11 cellular contexts compared by ENCODE assay signal in the genomic region with DNA sequence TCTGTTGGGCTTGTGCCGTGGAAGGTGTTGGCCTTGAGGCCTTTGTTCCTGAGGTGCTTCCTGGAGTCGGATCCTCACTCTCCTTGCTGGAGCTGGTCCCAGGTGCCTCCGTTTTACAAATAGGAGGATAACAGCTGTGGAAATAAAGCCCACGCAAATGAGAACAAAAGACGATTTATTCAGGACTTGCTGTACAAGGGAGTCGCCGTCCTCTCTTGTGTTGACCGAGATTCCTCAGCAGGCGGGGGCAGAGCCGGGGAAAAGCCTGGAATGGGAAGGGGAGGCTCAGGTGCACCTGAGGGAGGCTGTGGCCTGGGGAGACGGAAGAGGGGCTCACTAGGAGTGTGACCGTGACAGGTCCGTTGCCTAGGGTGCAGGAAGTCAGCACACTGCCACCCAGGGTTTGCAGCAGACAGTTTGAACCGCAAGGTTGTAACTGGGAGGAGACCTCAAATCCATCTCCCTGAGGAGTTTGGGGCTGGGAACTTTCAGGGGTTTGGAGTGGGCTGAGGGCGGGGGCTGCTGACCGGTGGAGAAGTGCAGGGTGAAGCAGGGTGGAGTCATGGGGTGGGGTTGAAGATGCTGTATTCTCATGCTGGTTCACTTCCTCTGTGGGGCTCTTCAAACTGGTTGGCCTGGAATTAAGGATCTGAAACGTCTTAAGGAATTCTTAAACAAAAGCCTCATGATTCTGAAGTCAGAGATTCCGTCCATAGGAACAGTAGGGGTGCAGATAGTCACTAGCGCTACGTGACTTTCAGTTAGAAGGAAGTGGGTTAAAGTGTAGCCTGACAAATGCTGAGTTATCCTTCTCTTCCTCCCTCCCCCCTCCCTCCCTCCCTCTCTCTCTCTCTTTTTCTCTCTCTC. TPM values are rescaled to one million over a fixed set of nuclear protein-coding genes. Genes with fewer than 3 reads are reported as not detected.
A peak's percentile ranks its signal among the peaks of the same experiment; 100 is the strongest.
DNase-seq lines count a peak whose midpoint lies in the region; ATAC-seq and TF ChIP-seq lines count a peak whose summit lies in the region.
"Had no signal": no experiment of that assay in that cellular context is flagged by ENCODE, and none has a peak within 500 bp of the region (broad histone marks: within the 10 kb centered on the region; RNA-seq: fewer than 3 reads in every experiment).

No MANE protein-coding gene starts in this region.

- peak overlapping the region; percentile 100 for H3K27ac ChIP-seq in PC-3 (ENCODE audit: low read length)
- no peak overlapping the region for H3K27ac ChIP-seq in thyroid gland
- H3K27ac ChIP-seq: 22Rv1, VCaP had no signal

- H3K4me1 ChIP-seq in PC-3 (ENCODE audit: insufficient read depth, low read length) (peaks cover 81% of the 10 kb centered on the region), thyroid gland (peaks cover 12 to 13% of the 10 kb centered on the region in 2 donors)

- in situ Hi-C loops in GM13976 (cut with MboI; ENCODE audit: low sequenced_read_pairs, unreplicated experiment), result no loop called here

- TF ChIP-seq CTCF in PC-3 (conservative IDR thresholded peaks at IDR 0.05; ENCODE audit: low read depth, low read length), result no peak
- no peak for TF ChIP-seq CTCF in choroid plexus epithelial cell (conservative IDR thresholded peaks at IDR 0.05; ENCODE audit: low read depth, low read length)
- no peak for TF ChIP-seq CTCF in thyroid gland (IDR thresholded peaks at IDR 0.05)
- TF ChIP-seq CTCF in GM13976 (IDR thresholded peaks at IDR 0.05; ENCODE audit: borderline replicate concordance, control extremely low read depth, extremely low read depth, insufficient read depth, missing control alignments), result no peak

- no peaks in the 10 kb centered on the region for H3K27me3 Mint-ChIP-seq in stimulated activated naive B cell treated with anti-CD40 and anti-IgM and Interleukin-4, amounts not matched to agents 10 μg/mL and 1 μg/mL and 100 μg/mL, for 72 hours

- intact Hi-C loops in PC-3 (cut with micrococcal nuclease) (no loop called here), thyroid gland (cut with DNase I) (no loop called here)

- H3K36me3 Mint-ChIP-seq in stimulated activated naive B cell treated with anti-CD40 and anti-IgM and Interleukin-4, amounts not matched to agents 10 μg/mL and 1 μg/mL and 100 μg/mL, for 72 hours, result peaks cover 4 to 13% of the 10 kb centered on the region in 2 donors

- DNase-seq in NCI-H748 (lab: John Stamatoyannopoulos, UW; ENCODE audit: unreplicated experiment) (peak; percentile 13), NCI-H748 treated with DMSO at 0.1 percent for 48 hours (lab: John Stamatoyannopoulos, UW) (no peak), PC-3 (peak; percentile 97), choroid plexus epithelial cell (ENCODE audit: low read depth) (peak; percentile 83), thyroid gland (no peak), DMS 273 treated with DMSO at 0.1 percent for 48 hours (lab: John Stamatoyannopoulos, UW) (no peak), GM13976 (ENCODE audit: low spot score) (no peak)
- no peak for DNase-seq in stimulated activated naive B cell treated with anti-CD40 and anti-IgM and Interleukin-4, amounts not matched to agents 10 μg/mL and 1 μg/mL and 100 μg/mL, for 72 hours
- DNase-seq: NCI-H2227 treated with DMSO at 0.1 percent for 48 hours had no signal

- peak overlapping the region; percentile 70 for H3K27ac Mint-ChIP-seq in stimulated activated naive B cell treated with anti-CD40 and anti-IgM and Interleukin-4, amounts not matched to agents 10 μg/mL and 1 μg/mL and 100 μg/mL, for 72 hours

- peaks cover 20% of the 10 kb centered on the region for H3F3A ChIP-seq in PC-3 (ENCODE audit: low read length, unreplicated experiment)

- peak overlapping the region; percentile 90 for H3K9ac ChIP-seq in PC-3 (ENCODE audit: low read length)

- H2AFZ ChIP-seq in PC-3 (ENCODE audit: low read length), result peak overlapping the region; percentile 40; the same call in 1 of the 2 replicates

- peaks cover 48 to 69% of the 10 kb centered on the region in 2 donors for H3K4me1 Mint-ChIP-seq in stimulated activated naive B cell treated with anti-CD40 and anti-IgM and Interleukin-4, amounts not matched to agents 10 μg/mL and 1 μg/mL and 100 μg/mL, for 72 hours

- WGBS in thyroid gland, 2 donors, result 63 to 66% methylated on average over 20 of the region's 20 CpGs

- POLR2A ChIA-PET in PC-3 (lab: Charles Lee; ENCODE audit: unreplicated experiment), result no interaction called here

- H3K27me3 ChIP-seq in PC-3 (ENCODE audit: low read length), result no peaks in the 10 kb centered on the region
- no peaks in the 10 kb centered on the region for H3K27me3 ChIP-seq in thyroid gland

- H3K36me3 ChIP-seq in PC-3 (ENCODE audit: low read depth, low read length) (peaks cover 19% of the 10 kb centered on the region), thyroid gland (peaks cover 3 to 9% of the 10 kb centered on the region in 2 donors)

- peaks cover 67% of the 10 kb centered on the region for H3K79me2 ChIP-seq in PC-3 (ENCODE audit: low read length)

- H3K9me2 ChIP-seq in PC-3 (replicated peaks; ENCODE audit: low read length), result no peaks in the 10 kb centered on the region

- H3K4me2 ChIP-seq in PC-3 (ENCODE audit: low read length), result peak overlapping the region; percentile 87

- peak; percentile 57 for ATAC-seq in PC-3
- ATAC-seq in stimulated activated naive B cell treated with anti-CD40 and anti-IgM and Interleukin-4, amounts not matched to agents 10 μg/mL and 1 μg/mL and 100 μg/mL, for 72 hours (replicated peaks), result no peak

- H3K4me3 ChIP-seq in PC-3 (ENCODE audit: low read length) (peak overlapping the region; percentile 61), choroid plexus epithelial cell (ENCODE audit: low read depth, low read length) (no peak overlapping the region), thyroid gland (replicated peaks in 1 of 3) (no peak overlapping the region)

- TF ChIP-seq POLR2A in thyroid gland (IDR thresholded peaks at IDR 0.05), result no peak

- BruUV-seq in PC-3 (replicated peaks; lab: Mats Ljungman, UMichigan), result no TSS peak

- H3K9me3 ChIP-seq in PC-3 (ENCODE audit: low read length) (no peaks in the 10 kb centered on the region), thyroid gland (no peaks in the 10 kb centered on the region)

- CTCF ChIA-PET in PC-3 (lab: Charles Lee), result no interaction called here

- peak overlapping the region in 1 of 2 donors; percentile 10 for H3K4me3 Mint-ChIP-seq in stimulated activated naive B cell treated with anti-CD40 and anti-IgM and Interleukin-4, amounts not matched to agents 10 μg/mL and 1 μg/mL and 100 μg/mL, for 72 hours

- H4K20me1 ChIP-seq in PC-3 (ENCODE audit: low read length), result peaks cover 23% of the 10 kb centered on the region

- no peaks in the 10 kb centered on the region for H3K9me3 Mint-ChIP-seq in stimulated activated naive B cell treated with anti-CD40 and anti-IgM and Interleukin-4, amounts not matched to agents 10 μg/mL and 1 μg/mL and 100 μg/mL, for 72 hours

RNA-seq across cellular contexts. Expression of gene CSTB, which starts 2.6 kb away (rescaled TPM):
- total RNA-seq in PC-3 (2014; rRNA removed) (99.2 and 151 TPM in 2 replicates), thyroid gland (10 to 100 TPM in 3 of 4 donors, 1 to 10 TPM in 1; 9.1 to 32.4 (median 14.5) TPM)

RNA-seq across cellular contexts. Expression of gene RRP1, which starts 10.7 kb away (rescaled TPM):
- 76.4 and 96.6 TPM in 2 replicates for total RNA-seq in PC-3 (2014; rRNA removed)
- total RNA-seq in thyroid gland, result 10 to 100 TPM; 11.0 to 20.1 (median 18.7) TPM

RNA-seq across cellular contexts. Expression of gene PDXK, which starts 59.8 kb away (rescaled TPM):
- total RNA-seq in PC-3 (2014; rRNA removed), result 423 and 464 TPM in 2 replicates
- total RNA-seq in thyroid gland, result 10 to 100 TPM; 70.6 to 95.5 (median 92.4) TPM

Comparison
In these comparisons a context has a peak if more than half of its experiments do, and no peak if none do; other contexts are left out.
1. DNase-seq: peak in NCI-H748 (single experiment), PC-3 (single experiment) and choroid plexus epithelial cell (single experiment); none in NCI-H748 treated with DMSO at 0.1 percent for 48 hours (single experiment), stimulated activated naive B cell treated with anti-CD40 and anti-IgM and Interleukin-4, amounts not matched to agents 10 μg/mL and 1 μg/mL and 100 μg/mL, for 72 hours (single experiment), thyroid gland (0 of 2), DMS 273 treated with DMSO at 0.1 percent for 48 hours (single experiment) and GM13976 (single experiment).